ENCODE assay signal across 10 cellular contexts in the genomic region with DNA sequence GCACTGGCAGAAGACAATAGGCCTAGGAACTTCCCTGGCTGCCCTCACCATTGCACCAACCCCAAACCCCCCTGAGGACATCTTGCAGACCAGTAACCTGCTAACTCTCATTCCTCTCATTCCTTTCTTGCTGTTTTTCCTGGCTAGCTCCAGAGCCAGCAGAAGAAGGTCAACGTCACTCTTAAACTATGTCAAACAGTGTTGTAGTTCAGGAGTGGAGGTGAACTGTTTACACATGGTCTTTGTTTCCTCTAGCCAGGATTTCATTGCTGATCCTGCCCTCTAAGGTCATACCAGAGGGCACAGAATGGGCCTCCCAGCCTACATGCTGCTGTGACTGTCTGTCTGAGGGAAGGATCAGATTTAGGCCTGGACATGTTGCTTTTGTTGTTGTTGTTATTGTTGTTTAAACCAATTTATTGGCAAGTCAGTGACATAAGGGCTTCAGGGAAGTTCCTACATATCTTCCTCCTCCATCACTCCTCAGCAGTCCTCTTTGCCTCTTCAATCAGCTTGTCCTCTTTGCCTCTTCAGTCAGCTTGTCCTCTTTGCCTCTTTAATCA.
A peak's percentile ranks its signal among the peaks of the same experiment; 100 is the strongest.
DNase-seq lines count a peak whose midpoint lies in the region; ATAC-seq and TF ChIP-seq lines count a peak whose summit lies in the region.
"Had no signal": no experiment of that assay in that cellular context is flagged by ENCODE, and none has a peak within 500 bp of the region (broad histone marks: within the 10 kb centered on the region; RNA-seq: fewer than 3 reads in every experiment).

No MANE protein-coding gene starts in this region.

- H3K27ac Mint-ChIP-seq in WTC11: no peak overlapping the region
- H3K27ac Mint-ChIP-seq: activated B cell treated with CpG ODN at 0.5 μM for 24 hours had no signal

- H3K27me3 Mint-ChIP-seq in WTC11 (ENCODE audit: low read depth): peaks cover 30% of the 10 kb centered on the region

- no peaks in the 10 kb centered on the region for H3K36me3 Mint-ChIP-seq in WTC11

- intact Hi-C loops in left cardiac atrium (cut with DNase I): no loop called here
- intact Hi-C loops in tibial artery (cut with DNase I; ENCODE audit: low total_unique reads): no loop called here

- no peak for TF ChIP-seq CTCF in WTC11 (IDR thresholded peaks at IDR 0.05)
- no peak for TF ChIP-seq CTCF in tibial artery (IDR thresholded peaks at IDR 0.05)

- POLR2A ChIA-PET in WTC11 (lab: Charles Lee): no interaction called here

- DNase-seq in ELR (ENCODE audit: low read depth): peak; percentile 80
- DNase-seq in WTC11 (ENCODE audit: low spot score): no peak
- DNase-seq in left cardiac atrium: no peak
- peak; percentile 29 for DNase-seq in pulmonary artery endothelial cell (ENCODE audit: low read depth, low spot score)
- DNase-seq in stimulated activated CD4-positive, alpha-beta T cell treated with anti-CD3 and anti-CD28 coated beads, Interleukin-1b, Interleukin-23, amount 100 ng/mL, for 48 hours: no peak
- DNase-seq in tibial artery: no peak
- DNase-seq in activated CD8-positive, alpha-beta memory T cell treated with anti-CD3 and anti-CD28 coated beads, Interleukin-2, amount 50 U/mL, for 48 hours: no peak
- DNase-seq: activated B cell treated with CpG ODN at 0.5 μM for 24 hours, NCI-H187 treated with DMSO at 0.1 percent for 48 hours had no signal

- ATAC-seq in WTC11 (peak; percentile 70), left cardiac atrium (peak; percentile 71 to 73), GM18861 (IDR thresholded peaks at IDR 0.05; ENCODE audit: unreplicated experiment) (no peak)

- H3K4me3 Mint-ChIP-seq in WTC11: no peak overlapping the region
- H3K4me3 Mint-ChIP-seq: activated B cell treated with CpG ODN at 0.5 μM for 24 hours had no signal

- peaks cover 0 to 43% (median 21%) of the 10 kb centered on the region in 4 donors for H3K4me1 ChIP-seq in tibial artery

- no peaks in the 10 kb centered on the region for H3K36me3 ChIP-seq in tibial artery

- H3K9me3 Mint-ChIP-seq in WTC11: no peaks in the 10 kb centered on the region
- H3K9me3 Mint-ChIP-seq: activated B cell treated with CpG ODN at 0.5 μM for 24 hours had no signal

- H3K4me3 ChIP-seq in tibial artery: no peak overlapping the region

- CTCF ChIA-PET in WTC11 (lab: Charles Lee): interaction anchor here (1.1 kb wide), 1 partner anchor 179 kb away, joined by 3 read pairs; no protein-coding TSS in a partner anchor

- H3K27me3 ChIP-seq in tibial artery: no peaks in the 10 kb centered on the region

- peaks cover 47% of the 10 kb centered on the region for H3K4me1 Mint-ChIP-seq in WTC11
- H3K4me1 Mint-ChIP-seq: activated B cell treated with CpG ODN at 0.5 μM for 24 hours had no signal

- H3K27ac ChIP-seq in tibial artery: peak overlapping the region in 1 of 2 donors; percentile 41

- H3K9me3 ChIP-seq in tibial artery: no peaks in the 10 kb centered on the region

TF ChIP-seq in WTC11, 78 proteins besides CTCF, POLR2A, EP300 and RAD21:
- TF ChIP-seq GABPB1 (CRISPR knock-in tag; IDR thresholded peaks at IDR 0.05) (peak; percentile 81), SOX15 (CRISPR knock-in tag; IDR thresholded peaks at IDR 0.05) (no peak)

Comparison
In these comparisons a context has a peak if more than half of its experiments do, and no peak if none do; other contexts are left out.
1. DNase-seq: peak in ELR (single experiment) and pulmonary artery endothelial cell (single experiment); none in WTC11 (single experiment), left cardiac atrium (single experiment), stimulated activated CD4-positive, alpha-beta T cell treated with anti-CD3 and anti-CD28 coated beads, Interleukin-1b, Interleukin-23, amount 100 ng/mL, for 48 hours (single experiment), tibial artery (0 of 2) and activated CD8-positive, alpha-beta memory T cell treated with anti-CD3 and anti-CD28 coated beads, Interleukin-2, amount 50 U/mL, for 48 hours (single experiment).